Comparison of ENCODE assay signal across 8 cellular contexts in the genomic region with DNA sequence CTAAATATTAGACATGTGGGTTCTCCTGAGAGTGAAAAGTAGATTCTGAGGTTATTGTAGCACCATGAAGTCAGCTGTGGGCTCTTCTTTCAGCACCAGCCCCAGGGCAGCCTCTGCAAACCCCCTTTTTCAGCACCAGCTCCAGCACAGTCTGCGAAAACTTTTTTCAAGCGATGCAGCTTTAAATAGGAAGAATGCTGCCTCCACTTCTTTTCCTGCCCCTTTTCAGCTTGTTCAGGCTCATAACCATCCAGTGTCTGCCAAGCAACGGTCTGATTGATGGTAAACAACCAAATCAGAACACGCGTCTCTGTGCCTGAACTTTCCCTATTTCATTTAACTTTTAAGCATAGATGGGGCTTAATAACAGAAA. TPM values are rescaled to one million over a fixed set of nuclear protein-coding genes. Genes with fewer than 3 reads are reported as not detected.
DNase-seq lines count a peak whose midpoint lies in the region; ATAC-seq lines count a peak whose summit lies in the region.

A gene (minus strand): TSS at position 155 of the 373 bp plus-strand sequence. CDS start 157 bp downstream, outside the sequence.

- H3K36me3 Mint-ChIP-seq in activated naive CD8-positive, alpha-beta T cell treated with anti-CD3 and anti-CD28 coated beads, Interleukin-2, amount 50 U/mL, for 24 hours (ENCODE audit: low read depth), result peaks cover 1% of the 10 kb centered on the region

- H3K27ac Mint-ChIP-seq in activated naive CD8-positive, alpha-beta T cell treated with anti-CD3 and anti-CD28 coated beads, Interleukin-2, amount 50 U/mL, for 24 hours, result no peak within 1 kb of the TSS

- peak within 1 kb of the TSS; percentile 53 for H3K4me3 Mint-ChIP-seq in activated naive CD8-positive, alpha-beta T cell treated with anti-CD3 and anti-CD28 coated beads, Interleukin-2, amount 50 U/mL, for 24 hours

- ATAC-seq in GM18517 (IDR thresholded peaks at IDR 0.05; ENCODE audit: unreplicated experiment) (peak; percentile 56), left cardiac atrium (peak; percentile 90 to 96), HG02840 (IDR thresholded peaks at IDR 0.05; ENCODE audit: low FRiP score, unreplicated experiment) (no peak)
- ATAC-seq in activated naive CD8-positive, alpha-beta T cell treated with anti-CD3 and anti-CD28 coated beads, Interleukin-2, amount 50 U/mL, for 24 hours, result no peak

- peaks cover 13% of the 10 kb centered on the region for H3K27me3 Mint-ChIP-seq in activated naive CD8-positive, alpha-beta T cell treated with anti-CD3 and anti-CD28 coated beads, Interleukin-2, amount 50 U/mL, for 24 hours

- no peaks in the 10 kb centered on the region for H3K9me3 Mint-ChIP-seq in activated naive CD8-positive, alpha-beta T cell treated with anti-CD3 and anti-CD28 coated beads, Interleukin-2, amount 50 U/mL, for 24 hours

- H3K4me1 Mint-ChIP-seq in activated naive CD8-positive, alpha-beta T cell treated with anti-CD3 and anti-CD28 coated beads, Interleukin-2, amount 50 U/mL, for 24 hours, result peaks cover 13% of the 10 kb centered on the region

- no peak for DNase-seq in activated naive CD8-positive, alpha-beta T cell treated with anti-CD3 and anti-CD28 coated beads, Interleukin-2, amount 50 U/mL, for 24 hours
- DNase-seq in left cardiac atrium (peak; percentile 27), pulmonary artery endothelial cell (ENCODE audit: low read depth, low spot score) (peak; percentile 53), NCI-H1048 (lab: John Stamatoyannopoulos, UW) (no peak), NCI-H1694 treated with DMSO at 0.1 percent for 48 hours (lab: John Stamatoyannopoulos, UW) (no peak), RKO (ENCODE audit: low spot score) (no peak)

- intact Hi-C loops in left cardiac atrium (cut with DNase I), result no loop called here

RNA-seq across cellular contexts. Expression of the gene that starts here (rescaled TPM):
- 10 to 100 TPM; 21.0 to 29.9 TPM for total RNA-seq in left cardiac atrium
- total RNA-seq in pulmonary artery endothelial cell, result 188 and 239 TPM in 2 replicates

Comparison
In these comparisons a context has a peak if more than half of its experiments do, and no peak if none do; other contexts are left out.
1. ATAC-seq: peak in GM18517 (single experiment) and left cardiac atrium (2 of 2); none in activated naive CD8-positive, alpha-beta T cell treated with anti-CD3 and anti-CD28 coated beads, Interleukin-2, amount 50 U/mL, for 24 hours (single experiment) and HG02840 (single experiment).
2. DNase-seq: peak in left cardiac atrium (single experiment) and pulmonary artery endothelial cell (single experiment); none in activated naive CD8-positive, alpha-beta T cell treated with anti-CD3 and anti-CD28 coated beads, Interleukin-2, amount 50 U/mL, for 24 hours (single experiment), NCI-H1048 (single experiment), NCI-H1694 treated with DMSO at 0.1 percent for 48 hours (single experiment) and RKO (single experiment).